ENCODE assay signal across 10 cellular contexts in genomic region chr19:1167687-1168561, GRCh38. TPM values are rescaled to one million over a fixed set of nuclear protein-coding genes. Genes with fewer than 3 reads are reported as not detected.
DNase-seq lines count a peak whose midpoint lies in the region; ATAC-seq, FAIRE-seq and TF ChIP-seq lines count a peak whose summit lies in the region.
"Had no signal": no experiment of that assay in that cellular context is flagged by ENCODE, and none has a peak within 500 bp of the region (broad histone marks: within the 10 kb centered on the region; RNA-seq: fewer than 3 reads in every experiment).

No MANE protein-coding gene starts in this region.

- FAIRE-seq in astrocyte (lab: Jason Lieb, UNC), result no peak

- H3K27ac ChIP-seq in GM23338 (ENCODE audit: low read depth) (peak overlapping the region; percentile 50; the same call in 1 of the 2 replicates), astrocyte (ENCODE audit: low read depth, low read length) (peak overlapping the region; percentile 70), skeletal muscle tissue (ENCODE audit: low read depth, low read length) (peak overlapping the region; percentile 72)

- H3K9me3 Mint-ChIP-seq in GM23338 (no peaks in the 10 kb centered on the region; the same call in 2 of the 3 replicates), astrocyte (ENCODE audit: unreplicated experiment) (no peaks in the 10 kb centered on the region)

- H3K4me2 ChIP-seq in GM23338, result no peak overlapping the region
- peak overlapping the region; percentile 78 for H3K4me2 ChIP-seq in astrocyte (ENCODE audit: low read length)

- H3K4me1 Mint-ChIP-seq in GM23338 (peaks cover 27% of the 10 kb centered on the region), astrocyte (ENCODE audit: low read depth, unreplicated experiment) (peaks cover 18% of the 10 kb centered on the region)

- H3K9ac ChIP-seq in astrocyte (ENCODE audit: low read length) (peak overlapping the region; percentile 71), skeletal muscle tissue (ENCODE audit: low read depth in 1 of 3, low read length in 3 of 3) (peak overlapping the region in 1 of 3 donors; percentile 38)

- H3K27ac Mint-ChIP-seq in GM23338 (no peak overlapping the region), astrocyte (ENCODE audit: unreplicated experiment) (no peak overlapping the region)

- H2AFZ ChIP-seq in GM23338, result no peak overlapping the region
- H2AFZ ChIP-seq in astrocyte (ENCODE audit: low read depth, low read length), result no peak overlapping the region

- ATAC-seq in GM23338, result no peak
- ATAC-seq: right cardiac atrium had no signal

- peaks cover 19% of the 10 kb centered on the region; the same call in 1 of the 2 replicates for H3F3A ChIP-seq in GM23338 (replicated peaks; ENCODE audit: low read depth)

- H4K20me1 ChIP-seq in GM23338 (replicated peaks; ENCODE audit: insufficient read depth) (peaks cover 7% of the 10 kb centered on the region; the same call in 1 of the 2 replicates), astrocyte (ENCODE audit: insufficient read depth, low read length) (peaks cover 92% of the 10 kb centered on the region)

- no peaks in the 10 kb centered on the region for H3K9me3 ChIP-seq in astrocyte (ENCODE audit: insufficient read depth, low read depth, low read length)
- no peaks in the 10 kb centered on the region for H3K9me3 ChIP-seq in skeletal muscle tissue (ENCODE audit: control insufficient read depth in 3 of 3, low read length in 3 of 3)

- H3K4me1 ChIP-seq in GM23338 (ENCODE audit: insufficient read depth), result no peaks in the 10 kb centered on the region
- peaks cover 39% of the 10 kb centered on the region for H3K4me1 ChIP-seq in astrocyte (ENCODE audit: insufficient read depth, low read length)
- peaks cover 6 to 71% (median 23%) of the 10 kb centered on the region in 3 donors for H3K4me1 ChIP-seq in skeletal muscle tissue (ENCODE audit: control insufficient read depth in 3 of 3, insufficient read depth in 3 of 3, low read length in 3 of 3)

- H3K36me3 ChIP-seq in GM23338 (ENCODE audit: insufficient read depth) (no peaks in the 10 kb centered on the region), astrocyte (ENCODE audit: insufficient read depth, low read length) (peaks cover 4% of the 10 kb centered on the region), skeletal muscle tissue (ENCODE audit: control insufficient read depth in 3 of 3, insufficient read depth in 3 of 3, low read length in 3 of 3) (peaks cover 0 to 7% (median 5%) of the 10 kb centered on the region in 3 donors)

- H3K27me3 ChIP-seq in GM23338 (ENCODE audit: insufficient read depth), result no peaks in the 10 kb centered on the region
- no peaks in the 10 kb centered on the region for H3K27me3 ChIP-seq in astrocyte (ENCODE audit: insufficient read depth, low read length)
- H3K27me3 ChIP-seq in skeletal muscle tissue (ENCODE audit: control insufficient read depth in 3 of 3, insufficient read depth in 3 of 3, low read length in 3 of 3), result no peaks in the 10 kb centered on the region

- H3K27me3 Mint-ChIP-seq in GM23338 (ENCODE audit: insufficient read depth, low read depth, poor library complexity), result peaks cover 16% of the 10 kb centered on the region
- H3K27me3 Mint-ChIP-seq in astrocyte (ENCODE audit: low read depth, unreplicated experiment), result no peaks in the 10 kb centered on the region

- DNase-seq in GM23338 (ENCODE audit: low spot score), result no peak
- DNase-seq in astrocyte (ENCODE audit: low read depth), result no peak
- DNase-seq in left kidney (ENCODE audit: low read depth, low spot score), result peak; percentile 58
- DNase-seq in GM19240 (ENCODE audit: insufficient read length, low spot score), result no peak
- no peak for DNase-seq in stimulated activated CD4-positive, alpha-beta T cell treated with anti-CD3 and anti-CD28 coated beads, Interleukin-12 subunit alpha, Interleukin-12 subunit beta, amount 100 ng/mL, for 4 hours
- DNase-seq in GDM1 (lab: John Stamatoyannopoulos, UW), result no peak
- DNase-seq in activated effector memory CD4-positive, alpha-beta T cell treated with Interleukin-2 at 50 U/mL for 16 hours, result no peak
- DNase-seq: NCI-H1930 had no signal

- TF ChIP-seq CTCF in GM23338 (conservative IDR thresholded peaks at IDR 0.05; ENCODE audit: low read depth in 2 of 2) (no peak), astrocyte (IDR thresholded peaks at IDR 0.05; ENCODE audit: insufficient read depth, low read depth, low read length) (no peak)

- H3K36me3 Mint-ChIP-seq in GM23338 (ENCODE audit: low read depth), result peaks cover 8% of the 10 kb centered on the region; the same call in 2 of the 3 replicates
- H3K36me3 Mint-ChIP-seq in astrocyte (ENCODE audit: low read depth, unreplicated experiment), result peaks cover 5% of the 10 kb centered on the region

- no peaks in the 10 kb centered on the region for H3K9me2 ChIP-seq in GM23338 (ENCODE audit: insufficient read depth)

- H3K79me2 ChIP-seq in GM23338 (replicated peaks; ENCODE audit: insufficient read depth) (peaks cover 56% of the 10 kb centered on the region), astrocyte (ENCODE audit: insufficient read depth, low read length) (peaks cover 96% of the 10 kb centered on the region)

- no peak overlapping the region for H3K4me3 ChIP-seq in GM23338
- H3K4me3 ChIP-seq in astrocyte (ENCODE audit: insufficient read depth, low read depth, low read length), result no peak overlapping the region
- no peak overlapping the region for H3K4me3 ChIP-seq in skeletal muscle tissue (ENCODE audit: low read length in 3 of 3)

- no peak overlapping the region for H3K4me3 Mint-ChIP-seq in GM23338
- H3K4me3 Mint-ChIP-seq in astrocyte (ENCODE audit: unreplicated experiment), result no peak overlapping the region

TF ChIP-seq in GM23338, 12 proteins besides CTCF, POLR2A, EP300 and RAD21 (continues in another document):
- no peak for TF ChIP-seq EZH2phosphoT487 (IDR thresholded peaks at IDR 0.05; ENCODE audit: unreplicated experiment)
- no peak for TF ChIP-seq CREB1 (CRISPR knock-in tag; IDR thresholded peaks at IDR 0.05; ENCODE audit: low read depth)
- TF ChIP-seq JUNB (IDR thresholded peaks at IDR 0.05; ENCODE audit: unreplicated experiment), result no peak
- no peak for TF ChIP-seq ETS1 (IDR thresholded peaks at IDR 0.05)
- TF ChIP-seq, protein P1, sequence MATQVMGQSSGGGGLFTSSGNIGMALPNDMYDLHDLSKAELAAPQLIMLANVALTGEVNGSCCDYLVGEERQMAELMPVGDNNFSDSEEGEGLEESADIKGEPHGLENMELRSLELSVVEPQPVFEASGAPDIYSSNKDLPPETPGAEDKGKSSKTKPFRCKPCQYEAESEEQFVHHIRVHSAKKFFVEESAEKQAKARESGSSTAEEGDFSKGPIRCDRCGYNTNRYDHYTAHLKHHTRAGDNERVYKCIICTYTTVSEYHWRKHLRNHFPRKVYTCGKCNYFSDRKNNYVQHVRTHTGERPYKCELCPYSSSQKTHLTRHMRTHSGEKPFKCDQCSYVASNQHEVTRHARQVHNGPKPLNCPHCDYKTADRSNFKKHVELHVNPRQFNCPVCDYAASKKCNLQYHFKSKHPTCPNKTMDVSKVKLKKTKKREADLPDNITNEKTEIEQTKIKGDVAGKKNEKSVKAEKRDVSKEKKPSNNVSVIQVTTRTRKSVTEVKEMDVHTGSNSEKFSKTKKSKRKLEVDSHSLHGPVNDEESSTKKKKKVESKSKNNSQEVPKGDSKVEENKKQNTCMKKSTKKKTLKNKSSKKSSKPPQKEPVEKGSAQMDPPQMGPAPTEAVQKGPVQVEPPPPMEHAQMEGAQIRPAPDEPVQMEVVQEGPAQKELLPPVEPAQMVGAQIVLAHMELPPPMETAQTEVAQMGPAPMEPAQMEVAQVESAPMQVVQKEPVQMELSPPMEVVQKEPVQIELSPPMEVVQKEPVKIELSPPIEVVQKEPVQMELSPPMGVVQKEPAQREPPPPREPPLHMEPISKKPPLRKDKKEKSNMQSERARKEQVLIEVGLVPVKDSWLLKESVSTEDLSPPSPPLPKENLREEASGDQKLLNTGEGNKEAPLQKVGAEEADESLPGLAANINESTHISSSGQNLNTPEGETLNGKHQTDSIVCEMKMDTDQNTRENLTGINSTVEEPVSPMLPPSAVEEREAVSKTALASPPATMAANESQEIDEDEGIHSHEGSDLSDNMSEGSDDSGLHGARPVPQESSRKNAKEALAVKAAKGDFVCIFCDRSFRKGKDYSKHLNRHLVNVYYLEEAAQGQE (IDR thresholded peaks at IDR 0.05; ENCODE audit: unreplicated experiment), result no peak
- no peak for TF ChIP-seq ZNF331 (CRISPR knock-in tag; IDR thresholded peaks at IDR 0.05; ENCODE audit: low read depth)
- no peak for TF ChIP-seq POLR2AphosphoS5 (IDR thresholded peaks at IDR 0.05; ENCODE audit: low read depth)
- no peak for TF ChIP-seq NANOG (IDR thresholded peaks at IDR 0.05; ENCODE audit: borderline replicate concordance)
- TF ChIP-seq STAT1 (IDR thresholded peaks at IDR 0.05; ENCODE audit: unreplicated experiment), result no peak
- no peak for TF ChIP-seq ZNF114 (CRISPR knock-in tag; IDR thresholded peaks at IDR 0.05)

RNA-seq across cellular contexts. Expression of gene SBNO2, which starts 6.1 kb away (rescaled TPM):
- 28.0 and 35.4 TPM in 2 replicates for total RNA-seq in GM23338 (2014; rRNA removed; shearing (Covaris generic))
- 6.3 and 6.9 TPM in 2 replicates for polyA plus RNA-seq in GM23338 (2016; fragmentation: Nextera tagmentation; extraction: Ambion mirVana)
- total RNA-seq in astrocyte (39.3 and 43.2 TPM in 2 replicates), skeletal muscle tissue (10.4 TPM)

RNA-seq across cellular contexts. Expression of gene STK11, which starts 37.7 kb away (rescaled TPM):
- total RNA-seq in GM23338 (2014; rRNA removed; shearing (Covaris generic)), result 84.4 and 96.5 TPM in 2 replicates
- 19.4 and 23.7 TPM in 2 replicates for polyA plus RNA-seq in GM23338 (2016; fragmentation: Nextera tagmentation; extraction: Ambion mirVana)
- 61.6 and 67.9 TPM in 2 replicates for total RNA-seq in astrocyte
- 51.7 TPM for total RNA-seq in skeletal muscle tissue
